Comparison of ENCODE assay signal across 1 cellular context in the genomic region with DNA sequence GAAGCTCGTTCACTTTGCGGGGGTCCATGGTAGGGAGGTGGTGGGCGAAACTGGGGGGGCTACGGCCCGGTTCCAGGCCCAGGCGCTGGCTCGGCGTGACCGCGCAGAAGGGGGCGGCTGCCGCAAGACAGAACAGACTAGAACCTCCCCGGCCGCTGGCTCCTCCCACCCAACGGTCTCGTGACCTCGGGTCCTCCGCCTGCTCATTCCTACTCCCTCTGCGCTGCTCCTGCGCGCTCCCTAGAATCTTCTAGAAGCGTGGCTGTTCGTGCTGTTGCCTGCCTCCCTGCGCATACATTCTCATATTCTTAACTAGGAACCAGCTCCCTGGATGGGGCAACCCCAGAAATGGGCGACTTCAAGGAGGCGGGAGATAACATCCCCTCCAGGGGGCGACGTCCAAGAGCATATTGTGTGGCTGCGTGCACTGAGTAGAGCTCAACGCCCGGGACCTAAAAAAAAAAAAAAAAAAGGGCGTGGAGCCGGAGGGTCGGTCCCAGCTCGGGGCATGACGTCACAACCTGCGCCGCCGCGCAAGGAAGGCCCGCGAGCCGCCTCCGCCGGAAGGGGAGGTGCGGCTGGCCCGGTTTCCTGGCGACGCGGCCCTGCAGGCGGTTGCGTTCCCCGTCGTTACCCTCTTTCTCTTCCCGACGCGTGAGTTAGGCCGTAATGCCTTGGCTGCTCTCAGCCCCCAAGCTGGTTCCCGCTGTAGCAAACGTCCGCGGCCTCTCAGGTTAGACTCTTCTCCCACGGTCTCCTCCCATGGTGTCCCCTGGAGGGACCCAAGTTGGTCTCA.
A peak's percentile ranks its signal among the peaks of the same experiment; 100 is the strongest.
TF ChIP-seq lines count a peak whose summit lies in the region.

A gene (minus strand): TSS at position 127 of the 796 bp plus-strand sequence. CDS start 99 bp downstream, at position 28.
A gene (plus strand): TSS at position 636 of the 796 bp plus-strand sequence. CDS start 34 bp downstream, at position 670.

TF ChIP-seq in liver, 16 proteins besides CTCF, POLR2A, EP300 and RAD21 (continued from another document):
- TF ChIP-seq, protein P1, sequence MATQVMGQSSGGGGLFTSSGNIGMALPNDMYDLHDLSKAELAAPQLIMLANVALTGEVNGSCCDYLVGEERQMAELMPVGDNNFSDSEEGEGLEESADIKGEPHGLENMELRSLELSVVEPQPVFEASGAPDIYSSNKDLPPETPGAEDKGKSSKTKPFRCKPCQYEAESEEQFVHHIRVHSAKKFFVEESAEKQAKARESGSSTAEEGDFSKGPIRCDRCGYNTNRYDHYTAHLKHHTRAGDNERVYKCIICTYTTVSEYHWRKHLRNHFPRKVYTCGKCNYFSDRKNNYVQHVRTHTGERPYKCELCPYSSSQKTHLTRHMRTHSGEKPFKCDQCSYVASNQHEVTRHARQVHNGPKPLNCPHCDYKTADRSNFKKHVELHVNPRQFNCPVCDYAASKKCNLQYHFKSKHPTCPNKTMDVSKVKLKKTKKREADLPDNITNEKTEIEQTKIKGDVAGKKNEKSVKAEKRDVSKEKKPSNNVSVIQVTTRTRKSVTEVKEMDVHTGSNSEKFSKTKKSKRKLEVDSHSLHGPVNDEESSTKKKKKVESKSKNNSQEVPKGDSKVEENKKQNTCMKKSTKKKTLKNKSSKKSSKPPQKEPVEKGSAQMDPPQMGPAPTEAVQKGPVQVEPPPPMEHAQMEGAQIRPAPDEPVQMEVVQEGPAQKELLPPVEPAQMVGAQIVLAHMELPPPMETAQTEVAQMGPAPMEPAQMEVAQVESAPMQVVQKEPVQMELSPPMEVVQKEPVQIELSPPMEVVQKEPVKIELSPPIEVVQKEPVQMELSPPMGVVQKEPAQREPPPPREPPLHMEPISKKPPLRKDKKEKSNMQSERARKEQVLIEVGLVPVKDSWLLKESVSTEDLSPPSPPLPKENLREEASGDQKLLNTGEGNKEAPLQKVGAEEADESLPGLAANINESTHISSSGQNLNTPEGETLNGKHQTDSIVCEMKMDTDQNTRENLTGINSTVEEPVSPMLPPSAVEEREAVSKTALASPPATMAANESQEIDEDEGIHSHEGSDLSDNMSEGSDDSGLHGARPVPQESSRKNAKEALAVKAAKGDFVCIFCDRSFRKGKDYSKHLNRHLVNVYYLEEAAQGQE (IDR thresholded peaks at IDR 0.05), result peak; percentile 64
- TF ChIP-seq RXRA (IDR thresholded peaks at IDR 0.05) (peak; percentile 20 to 21), GABPA (IDR thresholded peaks at IDR 0.05 in 1 of 2, conservative IDR thresholded peaks at IDR 0.05 in 1 of 2) (peak; percentile 70 to 93), HNF4G (IDR thresholded peaks at IDR 0.05) (no peak), SP1 (IDR thresholded peaks at IDR 0.05) (peak; percentile 76), EGR1 (IDR thresholded peaks at IDR 0.05; ENCODE audit: low read depth in 2 of 2) (no peak), FOXA2 (IDR thresholded peaks at IDR 0.05) (no peak), FOXA1 (IDR thresholded peaks at IDR 0.05) (peak; percentile 52), JUND (IDR thresholded peaks at IDR 0.05) (peak in 1 of 2 donors; percentile 19), TAF1 (conservative IDR thresholded peaks at IDR 0.05) (no peak)
- TF ChIP-seq, protein P2, sequence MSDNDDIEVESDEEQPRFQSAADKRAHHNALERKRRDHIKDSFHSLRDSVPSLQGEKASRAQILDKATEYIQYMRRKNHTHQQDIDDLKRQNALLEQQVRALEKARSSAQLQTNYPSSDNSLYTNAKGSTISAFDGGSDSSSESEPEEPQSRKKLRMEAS (IDR thresholded peaks at IDR 0.05), result peak; percentile 85
- TF ChIP-seq, protein P3, sequence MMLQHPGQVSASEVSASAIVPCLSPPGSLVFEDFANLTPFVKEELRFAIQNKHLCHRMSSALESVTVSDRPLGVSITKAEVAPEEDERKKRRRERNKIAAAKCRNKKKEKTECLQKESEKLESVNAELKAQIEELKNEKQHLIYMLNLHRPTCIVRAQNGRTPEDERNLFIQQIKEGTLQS (IDR thresholded peaks at IDR 0.05), result peak; percentile 28
